In genomic region chr4:14125375-14126129, GRCh38 we compare ENCODE assay signal across 10 cellular contexts.
DNase-seq lines count a peak whose midpoint lies in the region; ATAC-seq and TF ChIP-seq lines count a peak whose summit lies in the region.
"Had no signal": no experiment of that assay in that cellular context is flagged by ENCODE, and none has a peak within 500 bp of the region (broad histone marks: within the 10 kb centered on the region; RNA-seq: fewer than 3 reads in every experiment).

No MANE protein-coding gene starts in this region.

- H3K4me1 Mint-ChIP-seq in naive thymus-derived CD4-positive, alpha-beta T cell: peaks cover 0 to 2% (median 0%) of the 10 kb centered on the region in 7 donors
- H3K4me1 Mint-ChIP-seq in HFFc6 (ENCODE audit: low read depth): peaks cover 54% of the 10 kb centered on the region
- H3K4me1 Mint-ChIP-seq: stimulated activated effector memory CD8-positive, alpha-beta T cell treated with anti-CD3 and anti-CD28 coated beads, Interleukin-12 subunit alpha, Interleukin-12 subunit beta, amount 100 ng/mL, for 72 hours had no signal

- intact Hi-C loops in naive thymus-derived CD4-positive, alpha-beta T cell (cut with micrococcal nuclease): no loop called here

- H3K4me3 ChIP-seq in naive thymus-derived CD4-positive, alpha-beta T cell (ENCODE audit: low read length): no peak overlapping the region
- H3K4me3 ChIP-seq: heart right ventricle had no signal

- H3K4me3 Mint-ChIP-seq in naive thymus-derived CD4-positive, alpha-beta T cell: no peak overlapping the region
- H3K4me3 Mint-ChIP-seq in HFFc6: no peak overlapping the region
- H3K4me3 Mint-ChIP-seq: stimulated activated effector memory CD8-positive, alpha-beta T cell treated with anti-CD3 and anti-CD28 coated beads, Interleukin-12 subunit alpha, Interleukin-12 subunit beta, amount 100 ng/mL, for 72 hours had no signal

- H3K36me3 ChIP-seq in naive thymus-derived CD4-positive, alpha-beta T cell (ENCODE audit: control insufficient read depth in 2 of 3, insufficient read depth in 3 of 3, low read length in 3 of 3): no peaks in the 10 kb centered on the region
- H3K36me3 ChIP-seq: heart right ventricle had no signal

- CTCF ChIA-PET in naive thymus-derived CD4-positive, alpha-beta T cell (lab: Charles Lee): no interaction called here

- H3K27ac Mint-ChIP-seq in naive thymus-derived CD4-positive, alpha-beta T cell: no peak overlapping the region
- H3K27ac Mint-ChIP-seq in HFFc6: no peak overlapping the region
- H3K27ac Mint-ChIP-seq in activated naive CD4-positive, alpha-beta T cell treated with anti-CD3 and anti-CD28 coated beads, Interleukin-2, amount 50 U/mL, for 72 hours: no peak overlapping the region
- H3K27ac Mint-ChIP-seq: stimulated activated effector memory CD8-positive, alpha-beta T cell treated with anti-CD3 and anti-CD28 coated beads, Interleukin-12 subunit alpha, Interleukin-12 subunit beta, amount 100 ng/mL, for 72 hours had no signal

- ATAC-seq in GM19025 (IDR thresholded peaks at IDR 0.05; ENCODE audit: low read depth, unreplicated experiment): peak; percentile 63
- peak; percentile 88 for ATAC-seq in HG02759 (IDR thresholded peaks at IDR 0.05; ENCODE audit: unreplicated experiment)
- peak; percentile 61 for ATAC-seq in naive thymus-derived CD4-positive, alpha-beta T cell
- no peak for ATAC-seq in activated naive CD4-positive, alpha-beta T cell treated with anti-CD3 and anti-CD28 coated beads, Interleukin-2, amount 50 U/mL, for 72 hours
- ATAC-seq: stimulated activated effector memory CD8-positive, alpha-beta T cell treated with anti-CD3 and anti-CD28 coated beads, Interleukin-12 subunit alpha, Interleukin-12 subunit beta, amount 100 ng/mL, for 72 hours had no signal

- peaks cover 0 to 4% (median 0%) of the 10 kb centered on the region in 11 donors for H3K9me3 Mint-ChIP-seq in naive thymus-derived CD4-positive, alpha-beta T cell
- no peaks in the 10 kb centered on the region for H3K9me3 Mint-ChIP-seq in HFFc6
- peaks cover 0 to 3% of the 10 kb centered on the region in 2 donors for H3K9me3 Mint-ChIP-seq in activated naive CD4-positive, alpha-beta T cell treated with anti-CD3 and anti-CD28 coated beads, Interleukin-2, amount 50 U/mL, for 72 hours

- no peaks in the 10 kb centered on the region for H3K4me1 ChIP-seq in naive thymus-derived CD4-positive, alpha-beta T cell (ENCODE audit: control insufficient read depth in 2 of 2, insufficient read depth in 2 of 2, low read length in 2 of 2)

- DNase-seq in KG1 (lab: John Stamatoyannopoulos, UW) (peak; percentile 9), HFFc6 (no peak), DMS79 treated with DMSO at 0.1 percent for 48 hours (lab: John Stamatoyannopoulos, UW) (no peak)
- no peak for DNase-seq in naive thymus-derived CD4-positive, alpha-beta T cell
- no peak for DNase-seq in stimulated activated CD4-positive, alpha-beta T cell treated with anti-CD3 and anti-CD28 coated beads, Interleukin-1b, Interleukin-23, amount 100 ng/mL, for 48 hours
- DNase-seq in activated naive CD4-positive, alpha-beta T cell treated with anti-CD3 and anti-CD28 coated beads, Interleukin-2, amount 50 U/mL, for 72 hours (ENCODE audit: low spot score in 2 of 2): no peak
- DNase-seq: heart right ventricle had no signal

- H3K27ac ChIP-seq in naive thymus-derived CD4-positive, alpha-beta T cell (ENCODE audit: low read depth, low read length): no peak overlapping the region

- no peaks in the 10 kb centered on the region for H3K9me3 ChIP-seq in naive thymus-derived CD4-positive, alpha-beta T cell (ENCODE audit: control insufficient read depth in 2 of 3, low read length in 3 of 3)
- H3K9me3 ChIP-seq: heart right ventricle had no signal

- no peak for TF ChIP-seq CTCF in HFFc6 (IDR thresholded peaks at IDR 0.05)

- H3K27me3 ChIP-seq in naive thymus-derived CD4-positive, alpha-beta T cell (ENCODE audit: control insufficient read depth in 2 of 2, insufficient read depth in 2 of 2, low read length in 2 of 2): no peaks in the 10 kb centered on the region
- H3K27me3 ChIP-seq: heart right ventricle had no signal

- POLR2A ChIA-PET in naive thymus-derived CD4-positive, alpha-beta T cell (lab: Charles Lee): no interaction called here

- peaks cover 0 to 17% (median 4%) of the 10 kb centered on the region in 5 donors for H3K27me3 Mint-ChIP-seq in naive thymus-derived CD4-positive, alpha-beta T cell
- H3K27me3 Mint-ChIP-seq in HFFc6 (ENCODE audit: insufficient read depth): no peaks in the 10 kb centered on the region

- H3K36me3 Mint-ChIP-seq in naive thymus-derived CD4-positive, alpha-beta T cell: no peaks in the 10 kb centered on the region
- H3K36me3 Mint-ChIP-seq in HFFc6 (ENCODE audit: low read depth): peaks cover 56% of the 10 kb centered on the region
- H3K36me3 Mint-ChIP-seq in activated naive CD4-positive, alpha-beta T cell treated with anti-CD3 and anti-CD28 coated beads, Interleukin-2, amount 50 U/mL, for 72 hours: no peaks in the 10 kb centered on the region
- H3K36me3 Mint-ChIP-seq: stimulated activated effector memory CD8-positive, alpha-beta T cell treated with anti-CD3 and anti-CD28 coated beads, Interleukin-12 subunit alpha, Interleukin-12 subunit beta, amount 100 ng/mL, for 72 hours had no signal

Comparison
In these comparisons a context has a peak if more than half of its experiments do, and no peak if none do; other contexts are left out.
1. ATAC-seq: peak in GM19025 (single experiment), HG02759 (single experiment) and naive thymus-derived CD4-positive, alpha-beta T cell (single experiment); none in activated naive CD4-positive, alpha-beta T cell treated with anti-CD3 and anti-CD28 coated beads, Interleukin-2, amount 50 U/mL, for 72 hours (0 of 2).